9 cellular contexts compared by ENCODE assay signal in the genomic region with DNA sequence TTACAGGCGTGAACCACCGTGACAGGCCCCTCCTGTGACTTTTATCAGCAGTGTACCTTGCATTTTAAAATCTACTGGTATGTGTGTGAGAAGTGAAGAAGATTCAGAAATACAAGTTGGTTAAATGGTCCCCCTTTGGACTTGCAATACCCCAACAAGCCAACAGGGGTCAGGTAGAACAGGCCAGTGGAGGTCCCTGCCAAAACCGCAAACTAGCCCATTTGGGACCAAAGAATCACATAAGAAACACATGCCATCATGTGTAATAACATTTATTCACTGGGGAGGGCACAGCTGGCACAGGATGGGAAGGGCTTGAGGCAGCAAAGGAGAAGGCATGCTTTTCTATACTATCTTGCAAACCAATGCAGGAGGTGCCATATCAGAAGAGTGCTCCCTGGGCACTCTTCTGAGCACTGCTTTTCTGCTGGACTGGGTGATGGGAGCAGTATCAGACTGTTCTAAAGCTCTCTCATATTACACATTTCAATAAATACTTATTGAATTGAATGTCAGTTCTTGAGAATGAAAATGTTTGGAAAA.
DNase-seq lines count a peak whose midpoint lies in the region; ATAC-seq and TF ChIP-seq lines count a peak whose summit lies in the region.
"Had no signal": no experiment of that assay in that cellular context is flagged by ENCODE, and none has a peak within 500 bp of the region (broad histone marks: within the 10 kb centered on the region; RNA-seq: fewer than 3 reads in every experiment).

No MANE protein-coding gene starts in this region.

- H3K27me3 ChIP-seq in SK-N-SH (ENCODE audit: insufficient read depth): no peaks in the 10 kb centered on the region

- POLR2A ChIA-PET in SK-N-SH (lab: Yijun Ruan, JAX): no interaction called here

- TF ChIP-seq CTCF in SK-N-SH (IDR thresholded peaks at IDR 0.05): peak; percentile 64

- H3K4me3 ChIP-seq in SK-N-SH (ENCODE audit: low read depth in 2 of 2, low read length in 1 of 2): no peak overlapping the region

- H3K4me3 Mint-ChIP-seq in central memory CD8-positive, alpha-beta T cell: peak overlapping the region; percentile 9

- 91% methylated on average over 3 of the region's 3 CpGs for WGBS in SK-N-SH (ENCODE audit: low lambda C conversion rate)

- H3K9me2 ChIP-seq in SK-N-SH: no peaks in the 10 kb centered on the region

- H3K4me1 ChIP-seq in SK-N-SH (ENCODE audit: control insufficient read depth in 1 of 2, insufficient read depth in 2 of 2, low read depth in 1 of 2, low read length in 1 of 2): peaks cover 2 to 4% of the 10 kb centered on the region in 2 experiments; a peak in 2 of 4 replicates

- no peaks in the 10 kb centered on the region for H3K79me2 ChIP-seq in SK-N-SH (ENCODE audit: insufficient read depth)

- peaks cover 3 to 6% of the 10 kb centered on the region in 2 experiments for H3K36me3 ChIP-seq in SK-N-SH (replicated peaks in 1 of 2; ENCODE audit: control insufficient read depth in 1 of 2, insufficient read depth in 2 of 2, low read length in 1 of 2)

- H3K36me3 Mint-ChIP-seq in central memory CD8-positive, alpha-beta T cell (ENCODE audit: insufficient read depth): peaks cover 55% of the 10 kb centered on the region

- peak overlapping the region; percentile 93 for H3K27ac Mint-ChIP-seq in central memory CD8-positive, alpha-beta T cell (ENCODE audit: low read depth)

- H3K27ac ChIP-seq in SK-N-SH (ENCODE audit: low read depth in 2 of 2, low read length in 1 of 2): no peak overlapping the region
- H3K27ac ChIP-seq: epithelial cell of prostate had no signal

- H4K20me1 ChIP-seq in SK-N-SH (ENCODE audit: insufficient read depth): no peaks in the 10 kb centered on the region

- no peaks in the 10 kb centered on the region for H3F3A ChIP-seq in SK-N-SH (replicated peaks; ENCODE audit: insufficient read depth)

- H3K4me2 ChIP-seq in SK-N-SH: no peak overlapping the region

- peaks cover 78% of the 10 kb centered on the region for H3K4me1 Mint-ChIP-seq in central memory CD8-positive, alpha-beta T cell

- no peak overlapping the region for H2AFZ ChIP-seq in SK-N-SH (ENCODE audit: low read depth)

- CTCF ChIA-PET in SK-N-SH (lab: Yijun Ruan, JAX): interaction anchor here (0.9 to 2.8 kb wide), 8 partner anchors 8 to 299 kb away, joined by 3 to 15 read pairs (median 4); no protein-coding TSS in a partner anchor

- no peaks in the 10 kb centered on the region for H3K9me3 Mint-ChIP-seq in central memory CD8-positive, alpha-beta T cell

- no peak for ATAC-seq in central memory CD8-positive, alpha-beta T cell (replicated peaks; ENCODE audit: extremely low read depth, poor library complexity, severe bottlenecking)
- ATAC-seq in GM21717 (IDR thresholded peaks at IDR 0.05; ENCODE audit: unreplicated experiment): no peak

- DNase-seq in activated CD4-positive, alpha-beta T cell treated with anti-CD3 and anti-CD28 coated beads for 24 hours (ENCODE audit: low read depth in 2 of 2): peak; percentile 30 to 31
- DNase-seq in activated CD4-positive, alpha-beta T cell treated with anti-CD3 and anti-CD28 coated beads for 1 hour: no peak
- DNase-seq in SK-N-SH (peak; percentile 43), myocyte (ENCODE audit: low read depth) (peak; percentile 43), nucleus accumbens (lab: John Stamatoyannopoulos, UW) (no peak), ecto neural progenitor cell (ENCODE audit: low spot score) (no peak)
- DNase-seq in central memory CD8-positive, alpha-beta T cell (ENCODE audit: low spot score in 2 of 2): peak in 1 of 2 donors; percentile 30

- no peak for TF ChIP-seq EP300 in SK-N-SH (IDR thresholded peaks at IDR 0.05; ENCODE audit: borderline replicate concordance in 1 of 2, low read depth in 1 of 2, low read length in 1 of 2)

- no peak overlapping the region for H3K9ac ChIP-seq in SK-N-SH

- no peaks in the 10 kb centered on the region for H3K9me3 ChIP-seq in SK-N-SH

- TF ChIP-seq RAD21 in SK-N-SH (IDR thresholded peaks at IDR 0.05; ENCODE audit: low read length): peak; percentile 59

- H3K27me3 Mint-ChIP-seq in central memory CD8-positive, alpha-beta T cell: no peaks in the 10 kb centered on the region

TF ChIP-seq in SK-N-SH, 30 proteins besides CTCF, POLR2A, EP300 and RAD21:
- TF ChIP-seq RXRA (IDR thresholded peaks at IDR 0.05; ENCODE audit: borderline replicate concordance, low read depth): no peak
- TF ChIP-seq SMC3 (IDR thresholded peaks at IDR 0.05; ENCODE audit: low read depth, low read length): peak; percentile 49

Comparison
In these comparisons a context has a peak if more than half of its experiments do, and no peak if none do; other contexts are left out.
1. DNase-seq: peak in activated CD4-positive, alpha-beta T cell treated with anti-CD3 and anti-CD28 coated beads for 24 hours (2 of 2), SK-N-SH (single experiment) and myocyte (single experiment); none in activated CD4-positive, alpha-beta T cell treated with anti-CD3 and anti-CD28 coated beads for 1 hour (single experiment), nucleus accumbens (0 of 56) and ecto neural progenitor cell (single experiment).